ENCODE assay signal across 8 cellular contexts in the genomic region with DNA sequence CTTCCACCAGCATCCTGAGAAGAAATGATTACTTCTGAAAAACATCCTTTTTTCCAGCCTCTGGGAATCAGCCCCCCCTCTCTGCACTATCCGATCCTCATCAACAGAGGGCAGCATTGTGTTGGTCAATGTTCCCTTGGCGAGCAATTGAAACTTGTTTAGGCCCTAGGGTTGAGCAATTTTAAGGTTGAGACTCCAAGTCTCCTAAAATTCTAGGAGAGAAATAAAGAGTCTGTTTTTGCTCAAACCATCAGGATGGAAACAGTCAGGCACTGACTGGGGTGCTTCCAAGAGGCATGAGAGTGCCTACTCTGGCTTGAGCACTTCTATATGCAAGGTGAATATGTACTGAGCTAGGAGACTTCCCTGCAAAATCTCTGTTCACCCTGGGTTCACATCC. TPM values are rescaled to one million over a fixed set of nuclear protein-coding genes. Genes with fewer than 3 reads are reported as not detected.
DNase-seq lines count a peak whose midpoint lies in the region; ATAC-seq and TF ChIP-seq lines count a peak whose summit lies in the region.

No MANE protein-coding gene starts in this region.

- DNase-seq in AG09319 (ENCODE audit: extremely low read depth, low read depth) (peak; percentile 14), GM10248 (ENCODE audit: extremely low spot score) (peak; percentile 59), HFFc6 (peak; percentile 40), MG63 (peak; percentile 26), activated B cell treated with CpG ODN at 0.5 μM for 24 hours (no peak), osteocyte (ENCODE audit: extremely low spot score, unreplicated experiment) (no peak)
- DNase-seq in activated CD4-positive, CD25-positive, alpha-beta regulatory T cell (lab: John Stamatoyannopoulos, UW) = no peak

- no peaks in the 10 kb centered on the region for H3K9me3 Mint-ChIP-seq in HFFc6
- no peaks in the 10 kb centered on the region for H3K9me3 Mint-ChIP-seq in activated B cell treated with CpG ODN at 0.5 μM for 24 hours
- no peaks in the 10 kb centered on the region for H3K9me3 Mint-ChIP-seq in osteocyte (ENCODE audit: unreplicated experiment)

- intact Hi-C loops in activated B cell treated with CpG ODN at 0.5 μM for 24 hours (cut with micrococcal nuclease) = loop anchor here (1.0 to 5.0 kb wide), 8 partner anchors 11 to 104 kb away; no protein-coding TSS in a partner anchor

- POLR2A ChIA-PET in GM10248 (lab: Yijun Ruan, JAX) (interaction anchor here (1.1 to 1.4 kb wide), 2 partner anchors 10 to 18 kb away, joined by 3 to 5 read pairs; no protein-coding TSS in a partner anchor), activated B cell treated with CpG ODN at 0.5 μM for 24 hours (lab: Charles Lee) (interaction anchor here (0.6 to 2.9 kb wide), 12 partner anchors 10 to 105 kb away, joined by 3 to 21 read pairs (median 6); partner anchors contain the start of gene CYFIP2)

- H3K4me1 Mint-ChIP-seq in HFFc6 (ENCODE audit: low read depth) (peaks cover 13% of the 10 kb centered on the region), activated B cell treated with CpG ODN at 0.5 μM for 24 hours (peaks cover 28% of the 10 kb centered on the region), osteocyte (ENCODE audit: unreplicated experiment) (no peaks in the 10 kb centered on the region)

- H3K36me3 Mint-ChIP-seq in HFFc6 (ENCODE audit: low read depth) = no peaks in the 10 kb centered on the region
- no peaks in the 10 kb centered on the region for H3K36me3 Mint-ChIP-seq in activated B cell treated with CpG ODN at 0.5 μM for 24 hours (ENCODE audit: low read depth)
- H3K36me3 Mint-ChIP-seq in osteocyte (ENCODE audit: unreplicated experiment) = no peaks in the 10 kb centered on the region

- TF ChIP-seq POLR2A in gastroesophageal sphincter (IDR thresholded peaks at IDR 0.05) = no peak

- peak; percentile 97 for TF ChIP-seq CTCF in AG09319 (IDR thresholded peaks at IDR 0.05; ENCODE audit: low read depth, low read length)
- TF ChIP-seq CTCF in GM10248 (IDR thresholded peaks at IDR 0.05; ENCODE audit: control extremely low read depth, extremely low read depth, low read depth, missing control alignments) = peak; percentile 94
- TF ChIP-seq CTCF in HFFc6 (IDR thresholded peaks at IDR 0.05) = peak; percentile 88
- peak; percentile 94 for TF ChIP-seq CTCF in activated B cell treated with CpG ODN at 0.5 μM for 24 hours (IDR thresholded peaks at IDR 0.05)
- peak; percentile 72 to 83 (median 76) for TF ChIP-seq CTCF in gastroesophageal sphincter (IDR thresholded peaks at IDR 0.05)
- peak; percentile 91 for TF ChIP-seq CTCF in osteocyte (IDR thresholded peaks at IDR 0.05)

- ATAC-seq in activated B cell treated with CpG ODN at 0.5 μM for 24 hours (ENCODE audit: low read depth) = peak; percentile 84
- ATAC-seq in gastroesophageal sphincter = peak; percentile 85

- H3K4me1 ChIP-seq in gastroesophageal sphincter = no peaks in the 10 kb centered on the region

- H3K9me3 ChIP-seq in MG63 (no peaks in the 10 kb centered on the region), gastroesophageal sphincter (no peaks in the 10 kb centered on the region)

- WGBS in gastroesophageal sphincter (ENCODE audit: low coverage in 1 of 2), 2 donors = 0 to 10% methylated on average over 2 of the region's 2 CpGs

- CTCF ChIA-PET in GM10248 (lab: Yijun Ruan, JAX) = interaction anchor here (0.7 to 6.0 kb wide), 60 partner anchors 10 to 489 kb away, joined by 3 to 101 read pairs (median 6); partner anchors contain the start of genes CYFIP2, LSM11 and MED7
- CTCF ChIA-PET in activated B cell treated with CpG ODN at 0.5 μM for 24 hours (lab: Charles Lee) = interaction anchor here (0.6 to 8.0 kb wide), 44 partner anchors 9 to 490 kb away, joined by 3 to 176 read pairs (median 5); partner anchors contain the start of genes GARIN3, LSM11 and MED7

- H3K36me3 ChIP-seq in MG63 (no peaks in the 10 kb centered on the region), gastroesophageal sphincter (no peaks in the 10 kb centered on the region)

- H3K4me3 Mint-ChIP-seq in HFFc6 (no peak overlapping the region), activated B cell treated with CpG ODN at 0.5 μM for 24 hours (peak overlapping the region; percentile 57), osteocyte (ENCODE audit: unreplicated experiment) (no peak overlapping the region)

- no peak overlapping the region for H3K27ac Mint-ChIP-seq in HFFc6
- peak overlapping the region; percentile 85 for H3K27ac Mint-ChIP-seq in activated B cell treated with CpG ODN at 0.5 μM for 24 hours
- H3K27ac Mint-ChIP-seq in osteocyte (ENCODE audit: unreplicated experiment) = no peak overlapping the region

- H3K27ac ChIP-seq in gastroesophageal sphincter = no peak overlapping the region

- H3K27me3 Mint-ChIP-seq in HFFc6 (ENCODE audit: insufficient read depth) (peaks cover 16% of the 10 kb centered on the region), activated B cell treated with CpG ODN at 0.5 μM for 24 hours (no peaks in the 10 kb centered on the region), osteocyte (ENCODE audit: unreplicated experiment) (peaks cover 21% of the 10 kb centered on the region)

- H3K4me3 ChIP-seq in MG63 = no peak overlapping the region
- H3K4me3 ChIP-seq in gastroesophageal sphincter = no peak overlapping the region

- TF ChIP-seq EP300 in gastroesophageal sphincter (IDR thresholded peaks at IDR 0.05) = no peak

- no peaks in the 10 kb centered on the region for H3K27me3 ChIP-seq in MG63
- no peaks in the 10 kb centered on the region for H3K27me3 ChIP-seq in gastroesophageal sphincter

RNA-seq across cellular contexts. Expression of gene CYFIP2, which starts 12.4 kb away (rescaled TPM):
- total RNA-seq in HFFc6 (2021; fragmentation: NEBNext Ultra II Directional; extraction: Animal tissue kit (Norgen Biotek cat#: 25700)) = 10 to 100 TPM in 3 of 6 experiments, 1 to 10 TPM in 3; 7.1 to 20.0 (median 9.7) TPM
- 4.4 and 5.0 TPM in 2 replicates for total RNA-seq in MG63 (2014; rRNA removed; shearing (Covaris generic); ENCODE audit: low replicate concordance)
- total RNA-seq in activated B cell treated with CpG ODN at 0.5 μM for 24 hours (385 and 471 TPM in 2 replicates), gastroesophageal sphincter (10 to 100 TPM; 13.7 to 50.6 (median 23.1) TPM), osteocyte (26.4 and 33.4 TPM in 2 replicates)

Comparison
In these comparisons a context has a peak if more than half of its experiments do, and no peak if none do; other contexts are left out.
1. DNase-seq: peak in AG09319 (single experiment), GM10248 (single experiment), HFFc6 (single experiment) and MG63 (single experiment); none in activated B cell treated with CpG ODN at 0.5 μM for 24 hours (single experiment), osteocyte (single experiment) and activated CD4-positive, CD25-positive, alpha-beta regulatory T cell (0 of 4).
2. Peak in every context shown above with its lines, with median percentiles within 50 percentile points of each other: CTCF ChIP-seq.